In the genomic region with DNA sequence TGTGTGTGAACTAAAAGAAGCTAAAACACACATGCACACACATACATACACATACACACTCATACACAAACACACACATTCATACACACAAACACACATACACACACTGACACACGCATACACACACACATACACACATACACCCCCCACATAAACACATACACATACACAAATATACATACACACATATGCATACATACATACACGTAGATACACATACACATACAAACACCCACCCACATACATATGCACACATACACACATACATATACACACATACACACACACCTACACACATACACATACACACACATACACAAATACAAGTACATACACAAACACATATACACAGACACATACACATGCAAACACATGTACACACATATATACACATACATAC, we compare ENCODE assay signal across 25 cellular contexts. TPM values are rescaled to one million over a fixed set of nuclear protein-coding genes. Genes with fewer than 3 reads are reported as not detected.
DNase-seq lines count a peak whose midpoint lies in the region; ATAC-seq and TF ChIP-seq lines count a peak whose summit lies in the region.
"Had no signal": no experiment of that assay in that cellular context is flagged by ENCODE, and none has a peak within 500 bp of the region (broad histone marks: within the 10 kb centered on the region; RNA-seq: fewer than 3 reads in every experiment).

No MANE protein-coding gene starts in this region.

- TF ChIP-seq RAD21 in IMR-90 (IDR thresholded peaks at IDR 0.05; ENCODE audit: low read length) = no peak

- H3K27ac ChIP-seq in HEK293 (ENCODE audit: extremely low read depth, low read depth, low read length) (no peak overlapping the region), IMR-90 (ENCODE audit: insufficient read depth, low read length) (no peak overlapping the region), neural progenitor cell (no peak overlapping the region), osteoblast (ENCODE audit: low read depth, low read length) (no peak overlapping the region)
- H3K27ac ChIP-seq: A549; BLaER1 treated with 17β-estradiol and CSF1 and Interleukin-3, amounts not matched to agents 10 nM and 100 nM had no signal

- no peaks in the 10 kb centered on the region for H3K4me1 Mint-ChIP-seq in neural progenitor cell
- H3K4me1 Mint-ChIP-seq: CD8-positive, alpha-beta memory T cell had no signal

- no peak overlapping the region for H2BK15ac ChIP-seq in IMR-90 (ENCODE audit: low read depth, low read length)

- H4K5ac ChIP-seq in IMR-90 (ENCODE audit: low read depth, low read length) = no peak overlapping the region

- H2BK120ac ChIP-seq in IMR-90 (ENCODE audit: low read depth, low read length) = no peak overlapping the region

- H3K4me2 ChIP-seq in IMR-90 (ENCODE audit: low read depth, low read length) = no peak overlapping the region
- no peak overlapping the region for H3K4me2 ChIP-seq in neural progenitor cell
- no peak overlapping the region for H3K4me2 ChIP-seq in osteoblast (ENCODE audit: insufficient read depth, low read length)
- H3K4me2 ChIP-seq: A549; BLaER1 treated with 17β-estradiol and CSF1 and Interleukin-3, amounts not matched to agents 10 nM and 100 nM; GM23338 had no signal

- intact Hi-C loops in IMR-90 (cut with micrococcal nuclease) = no loop called here

- H3K18ac ChIP-seq in IMR-90 (ENCODE audit: low read depth, low read length) = no peak overlapping the region

- no peak overlapping the region for H3K4ac ChIP-seq in IMR-90 (ENCODE audit: low read depth, low read length)

- POLR2A ChIA-PET in HEK293 (lab: Yijun Ruan, JAX) (no interaction called here), IMR-90 (lab: Charles Lee; ENCODE audit: unreplicated experiment) (no interaction called here)

- no peak overlapping the region for H4K8ac ChIP-seq in IMR-90 (ENCODE audit: low read depth in 2 of 2, low read length in 2 of 2)

- no peaks in the 10 kb centered on the region for H3K27me3 Mint-ChIP-seq in neural progenitor cell (ENCODE audit: insufficient read depth, low read depth)
- H3K27me3 Mint-ChIP-seq: CD4-positive, alpha-beta T cell had no signal

- H3K4me3 Mint-ChIP-seq in neural progenitor cell = no peak overlapping the region
- H3K4me3 Mint-ChIP-seq: CD14-positive monocyte; CD4-positive, alpha-beta T cell; CD8-positive, alpha-beta memory T cell; GM23338; H9 had no signal

- no peaks in the 10 kb centered on the region for H3K27me3 ChIP-seq in IMR-90 (ENCODE audit: control insufficient read depth, insufficient read depth, low read length)
- no peaks in the 10 kb centered on the region for H3K27me3 ChIP-seq in neural progenitor cell
- H3K27me3 ChIP-seq in osteoblast (ENCODE audit: insufficient read depth, low read length) = no peaks in the 10 kb centered on the region
- H3K27me3 ChIP-seq: BE2C; BLaER1 treated with 17β-estradiol and CSF1 and Interleukin-3, amounts not matched to agents 10 nM and 100 nM had no signal

- dilution Hi-C loops in IMR-90 (cut with HindIII; ENCODE audit: low sequenced_read_pairs, unreplicated experiment) = no loop called here

- TF ChIP-seq CTCF in HEK293 (tag by site-specific recombination; IDR thresholded peaks at IDR 0.05) (no peak), IMR-90 (conservative IDR thresholded peaks at IDR 0.05; ENCODE audit: low read depth, low read length) (no peak), neural progenitor cell (IDR thresholded peaks at IDR 0.05) (no peak), osteoblast (IDR thresholded peaks at IDR 0.05; ENCODE audit: extremely low read depth, low read depth, low read length) (no peak)

- no peak overlapping the region for H3K14ac ChIP-seq in IMR-90 (replicated peaks; ENCODE audit: low read depth, low read length)

- DNase-seq in IMR-90 = no peak
- DNase-seq in neural progenitor cell (ENCODE audit: low spot score) = no peak
- DNase-seq in NCI-H345 treated with DMSO at 0.1 percent for 48 hours (lab: John Stamatoyannopoulos, UW; ENCODE audit: unreplicated experiment) = no peak
- DNase-seq in NOMO-1 (lab: John Stamatoyannopoulos, UW; ENCODE audit: unreplicated experiment in 2 of 2) = no peak
- no peak for DNase-seq in osteoblast (ENCODE audit: insufficient read length, low spot score, missing footprints)
- DNase-seq: 8988T; ACHN; AML-193; BE2C; Calu3; CD4-positive, alpha-beta T cell; CD8-positive, alpha-beta memory T cell; COR-L47; DMS53; DMS79 treated with DMSO at 0.1 percent for 48 hours; GF-D8; H9 had no signal

- H3K4me1 ChIP-seq in HEK293 (ENCODE audit: control insufficient read depth, insufficient read depth, low read length) (no peaks in the 10 kb centered on the region), IMR-90 (ENCODE audit: control insufficient read depth, insufficient read depth, low read length) (no peaks in the 10 kb centered on the region), neural progenitor cell (no peaks in the 10 kb centered on the region), osteoblast (ENCODE audit: insufficient read depth, low read length) (no peaks in the 10 kb centered on the region)
- H3K4me1 ChIP-seq: BLaER1 treated with 17β-estradiol and CSF1 and Interleukin-3, amounts not matched to agents 10 nM and 100 nM had no signal

- TF ChIP-seq POLR2A in IMR-90 (IDR thresholded peaks at IDR 0.05; ENCODE audit: low read depth, low read length) = no peak

- no peak overlapping the region for H3K4me3 ChIP-seq in HEK293 (ENCODE audit: low read depth, low read length)
- no peak overlapping the region for H3K4me3 ChIP-seq in IMR-90 (ENCODE audit: insufficient read depth, low read depth, low read length)
- H3K4me3 ChIP-seq in neural progenitor cell = no peak overlapping the region
- no peak overlapping the region for H3K4me3 ChIP-seq in osteoblast (ENCODE audit: insufficient read depth, low read length)
- H3K4me3 ChIP-seq: A549; BLaER1 treated with 17β-estradiol and CSF1 and Interleukin-3, amounts not matched to agents 10 nM and 100 nM; GM23338 had no signal

- H3K36me3 ChIP-seq in HEK293 (ENCODE audit: control insufficient read depth in 2 of 2, insufficient read depth in 1 of 2, low read length in 2 of 2) = no peaks in the 10 kb centered on the region
- H3K36me3 ChIP-seq in IMR-90 (ENCODE audit: control insufficient read depth, insufficient read depth, low read length) = no peaks in the 10 kb centered on the region
- H3K36me3 ChIP-seq in neural progenitor cell = no peaks in the 10 kb centered on the region
- H3K36me3 ChIP-seq in osteoblast (ENCODE audit: insufficient read depth, low read length) = no peaks in the 10 kb centered on the region
- H3K36me3 ChIP-seq: BE2C; BLaER1 treated with 17β-estradiol and CSF1 and Interleukin-3, amounts not matched to agents 10 nM and 100 nM had no signal

- no peak overlapping the region for H2AFZ ChIP-seq in IMR-90 (replicated peaks; ENCODE audit: low read length, poor library complexity)
- no peak overlapping the region for H2AFZ ChIP-seq in neural progenitor cell (replicated peaks)
- H2AFZ ChIP-seq in osteoblast (ENCODE audit: low read length) = no peak overlapping the region
- H2AFZ ChIP-seq: GM23338 had no signal

- no peaks in the 10 kb centered on the region for H3K36me3 Mint-ChIP-seq in neural progenitor cell
- H3K36me3 Mint-ChIP-seq: CD14-positive monocyte; CD8-positive, alpha-beta memory T cell had no signal

- H3K9me1 ChIP-seq in IMR-90 (ENCODE audit: insufficient read depth, low read length) = no peaks in the 10 kb centered on the region; the same call in 1 of the 2 replicates

- H3K79me2 ChIP-seq in neural progenitor cell (ENCODE audit: low read depth) (no peaks in the 10 kb centered on the region), osteoblast (ENCODE audit: insufficient read depth, low read length) (no peaks in the 10 kb centered on the region)

- CTCF ChIA-PET in HEK293 (lab: Yijun Ruan, JAX) (no interaction called here), IMR-90 (lab: Yijun Ruan, JAX) (no interaction called here)

- H3F3A ChIP-seq in neural progenitor cell (ENCODE audit: low read depth) = no peaks in the 10 kb centered on the region

- no peak overlapping the region for H2BK20ac ChIP-seq in IMR-90 (ENCODE audit: low read depth, low read length)

- 83 to 100% methylated on average over 1 to 2 of the region's 2 CpGs for WGBS in IMR-90 (ENCODE audit: extremely low coverage in 2 of 2, insufficient read length in 1 of 2), 2 experiments

- no peak overlapping the region for H3K23ac ChIP-seq in IMR-90 (ENCODE audit: low read depth, low read length)

- H4K20me1 ChIP-seq in IMR-90 (ENCODE audit: insufficient read depth, low read length) (no peaks in the 10 kb centered on the region), neural progenitor cell (ENCODE audit: low read depth) (no peaks in the 10 kb centered on the region), osteoblast (ENCODE audit: insufficient read depth, low read length) (no peaks in the 10 kb centered on the region)
- H4K20me1 ChIP-seq: BLaER1 treated with 17β-estradiol and CSF1 and Interleukin-3, amounts not matched to agents 10 nM and 100 nM had no signal

- no peak overlapping the region for H3K56ac ChIP-seq in IMR-90 (ENCODE audit: extremely low read depth, insufficient read depth, low read length)

- peak overlapping the region; percentile 2 for H3K27ac Mint-ChIP-seq in neural progenitor cell
- H3K27ac Mint-ChIP-seq: CD4-positive, alpha-beta T cell; GM23338; H9 had no signal

- ATAC-seq in IMR-90 (ENCODE audit: low read depth) = no peak
- ATAC-seq: A549, GM23338, HCT116 had no signal

- in situ Hi-C loops in IMR-90 (cut with MboI; ENCODE audit: low sequenced_read_pairs) = no loop called here

- H3K9me3 Mint-ChIP-seq in neural progenitor cell = no peaks in the 10 kb centered on the region
- H3K9me3 Mint-ChIP-seq: CD4-positive, alpha-beta T cell; CD8-positive, alpha-beta memory T cell; GM23338; H9 had no signal

- no TSS peak for BruUV-seq in IMR-90 (replicated peaks; lab: Mats Ljungman, UMichigan)

- no peaks in the 10 kb centered on the region for H3K79me1 ChIP-seq in IMR-90 (ENCODE audit: low read depth in 1 of 2, low read length in 2 of 2)

- no peak overlapping the region for H2AK5ac ChIP-seq in IMR-90 (ENCODE audit: low read depth, low read length)

- no peak overlapping the region for H2AK9ac ChIP-seq in IMR-90 (replicated peaks; ENCODE audit: low read depth, low read length, poor library complexity)

- peak overlapping the region; percentile 61 for H2BK5ac ChIP-seq in IMR-90 (ENCODE audit: low read depth, low read length, poor library complexity, severe bottlenecking)

- H3K9me3 ChIP-seq in HEK293 (ENCODE audit: control insufficient read depth, insufficient read depth, low read depth, low read length) = no peaks in the 10 kb centered on the region
- no peaks in the 10 kb centered on the region for H3K9me3 ChIP-seq in IMR-90 (ENCODE audit: control insufficient read depth, insufficient read depth, low read length)
- H3K9me3 ChIP-seq in neural progenitor cell (ENCODE audit: low read depth) = no peaks in the 10 kb centered on the region
- no peaks in the 10 kb centered on the region for H3K9me3 ChIP-seq in osteoblast (ENCODE audit: low read depth, low read length)
- H3K9me3 ChIP-seq: A549; BE2C; BLaER1 treated with 17β-estradiol and CSF1 and Interleukin-3, amounts not matched to agents 10 nM and 100 nM had no signal

- H3K9ac ChIP-seq in IMR-90 (ENCODE audit: low read depth, low read length) (no peak overlapping the region), neural progenitor cell (no peak overlapping the region)
- H3K9ac ChIP-seq: BLaER1 treated with 17β-estradiol and CSF1 and Interleukin-3, amounts not matched to agents 10 nM and 100 nM had no signal

- no peak overlapping the region for H4K91ac ChIP-seq in IMR-90 (ENCODE audit: insufficient read depth, low read depth, low read length)

RNA-seq across cellular contexts. Expression of gene SLC18A2, which starts 28.0 kb away (rescaled TPM):
- total RNA-seq in IMR-90 (2012; rRNA removed) (not detected in 2 replicates), neural progenitor cell (ENCODE audit: low replicate concordance) (0.88 and 1.6 TPM in 2 replicates), osteoblast (under 0.01 TPM in 1 of 2 replicates, not detected in the other)
- not detected in 2 replicates for polyA plus RNA-seq in IMR-90 (2012; rRNA removed)
- not detected in 2 replicates for polyA plus RNA-seq in IMR-90 (2012; cell fraction: cytosol; rRNA removed)
- not detected in 2 replicates for polyA plus RNA-seq in IMR-90 (2012; cell fraction: nucleus; rRNA removed; ENCODE audit: low replicate concordance)
- total RNA-seq: Calu3, Daoy, G401 had no signal
